In the genomic region with DNA sequence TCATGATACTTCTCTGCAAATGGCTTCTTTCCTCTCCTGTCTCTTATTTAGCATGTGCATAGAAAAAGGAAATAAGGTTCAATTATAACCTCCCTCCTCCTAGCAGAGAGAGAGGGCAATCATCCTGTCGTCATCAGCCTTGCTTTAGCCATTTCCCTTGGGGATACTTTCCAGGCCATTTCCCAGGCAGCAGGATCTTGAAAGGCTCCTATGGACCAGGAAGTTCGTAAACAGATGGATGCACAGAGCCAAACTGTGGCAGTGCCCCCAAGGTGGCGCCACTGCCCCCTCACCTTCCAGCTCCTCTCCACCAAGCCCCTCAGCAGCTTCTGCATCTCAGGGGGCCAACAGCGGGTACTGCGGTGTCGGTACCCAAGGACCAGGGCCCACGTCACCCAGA, we compare ENCODE assay signal across 10 cellular contexts.
A peak's percentile ranks its signal among the peaks of the same experiment; 100 is the strongest.
DNase-seq lines count a peak whose midpoint lies in the region; ATAC-seq and TF ChIP-seq lines count a peak whose summit lies in the region.
"Had no signal": no experiment of that assay in that cellular context is flagged by ENCODE, and none has a peak within 500 bp of the region (broad histone marks: within the 10 kb centered on the region; RNA-seq: fewer than 3 reads in every experiment).

No MANE protein-coding gene starts in this region.

- BruUV-seq in Calu3 (replicated peaks; lab: Mats Ljungman, UMichigan): no TSS peak

- H3K9me3 Mint-ChIP-seq in neural crest cell (no peaks in the 10 kb centered on the region), Calu3 (ENCODE audit: low read depth, unreplicated experiment) (no peaks in the 10 kb centered on the region)
- H3K9me3 Mint-ChIP-seq: activated T-helper 2 cell treated with anti-CD3 and anti-CD28 coated beads, Interferon-gamma antibody, Interleukin-2, Interleukin-4, amounts not matched to agents 10 μg/mL and 5 μg/mL and 100 μg/mL, durations not matched to agents 14 hours and 24 hours and 36 hours; memory B cell had no signal

- H3K27ac Mint-ChIP-seq in neural crest cell (ENCODE audit: unreplicated experiment) (peak overlapping the region; percentile 70), Calu3 (ENCODE audit: unreplicated experiment) (no peak overlapping the region)
- H3K27ac Mint-ChIP-seq: activated T-helper 2 cell treated with anti-CD3 and anti-CD28 coated beads, Interferon-gamma antibody, Interleukin-2, Interleukin-4, amounts not matched to agents 10 μg/mL and 5 μg/mL and 100 μg/mL, durations not matched to agents 14 hours and 24 hours and 36 hours; memory B cell had no signal

- peaks cover 19% of the 10 kb centered on the region for H3K4me1 Mint-ChIP-seq in neural crest cell
- no peaks in the 10 kb centered on the region for H3K4me1 Mint-ChIP-seq in Calu3 (ENCODE audit: low read depth, unreplicated experiment)
- H3K4me1 Mint-ChIP-seq: memory B cell had no signal

- ATAC-seq in HG02798 (IDR thresholded peaks at IDR 0.05; ENCODE audit: poor library complexity, unreplicated experiment): no peak

- H3K36me3 Mint-ChIP-seq in neural crest cell (ENCODE audit: low read depth): no peaks in the 10 kb centered on the region
- no peaks in the 10 kb centered on the region for H3K36me3 Mint-ChIP-seq in Calu3 (ENCODE audit: insufficient read depth, unreplicated experiment)
- H3K36me3 Mint-ChIP-seq: memory B cell had no signal

- H3K4me3 Mint-ChIP-seq in neural crest cell (peak overlapping the region; percentile 45), Calu3 (ENCODE audit: low read depth, unreplicated experiment) (no peak overlapping the region)
- H3K4me3 Mint-ChIP-seq: memory B cell had no signal

- CTCF ChIA-PET in Calu3 (lab: Charles Lee): interaction anchor here (2.3 kb wide), 1 partner anchor 277 kb away, joined by 16 read pairs; no protein-coding TSS in a partner anchor

- intact Hi-C loops in Calu3 (cut with micrococcal nuclease; ENCODE audit: unreplicated experiment): loop anchor here (2.0 to 10.0 kb wide), 2 partner anchors 137 to 277 kb away; no protein-coding TSS in a partner anchor

- TF ChIP-seq CTCF in GM12873 (IDR thresholded peaks at IDR 0.05; ENCODE audit: insufficient read depth, low read depth, low read length, missing control alignments) (peak; percentile 32), neural crest cell (conservative IDR thresholded peaks at IDR 0.05) (peak; percentile 48), Calu3 (IDR thresholded peaks at IDR 0.05; ENCODE audit: unreplicated experiment) (no peak)

- H3K27me3 Mint-ChIP-seq in neural crest cell (ENCODE audit: low read depth) (no peaks in the 10 kb centered on the region), Calu3 (ENCODE audit: unreplicated experiment) (no peaks in the 10 kb centered on the region)

- DNase-seq in NCI-H1930 (lab: John Stamatoyannopoulos, UW) (peak; percentile 33 to 50), cerebellar cortex (ENCODE audit: low spot score) (peak; percentile 5), neural crest cell (ENCODE audit: low read depth, low spot score) (peak; percentile 10), mesenteric fat pad (ENCODE audit: low spot score) (no peak), epidermal melanocyte (ENCODE audit: insufficient read length, low spot score) (no peak), Calu3 (no peak)

Comparison
In these comparisons a context has a peak if more than half of its experiments do, and no peak if none do; other contexts are left out.
1. DNase-seq: peak in NCI-H1930 (2 of 2), cerebellar cortex (single experiment) and neural crest cell (single experiment); none in mesenteric fat pad (single experiment), epidermal melanocyte (single experiment) and Calu3 (single experiment).